13 cellular contexts compared by ENCODE assay signal in the genomic region with DNA sequence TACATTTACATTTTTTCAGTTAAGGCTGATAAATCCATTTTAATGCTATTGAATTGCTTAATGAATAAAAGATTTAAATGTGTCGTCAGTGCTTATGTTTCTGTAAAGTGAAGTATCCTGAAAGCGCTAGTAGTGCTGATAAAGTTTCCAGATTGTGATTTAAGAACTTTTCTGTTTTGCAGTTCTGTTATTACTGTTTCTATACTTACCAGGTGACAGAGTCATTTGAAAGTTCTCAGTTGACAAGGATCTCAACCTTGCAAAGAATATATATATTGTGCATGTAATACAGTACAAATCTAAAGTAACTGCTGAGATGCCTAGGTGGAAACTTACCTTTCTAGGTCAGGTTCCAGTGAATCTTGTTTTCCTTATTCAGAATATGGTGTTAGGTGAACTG.
DNase-seq lines count a peak whose midpoint lies in the region; ATAC-seq, FAIRE-seq and TF ChIP-seq lines count a peak whose summit lies in the region.
"Had no signal": no experiment of that assay in that cellular context is flagged by ENCODE, and none has a peak within 500 bp of the region (broad histone marks: within the 10 kb centered on the region; RNA-seq: fewer than 3 reads in every experiment).

No MANE protein-coding gene starts in this region.

- H3K9me3 ChIP-seq in GM12878 (replicated peaks; ENCODE audit: control insufficient read depth, insufficient read depth, low read length): no peaks in the 10 kb centered on the region; the same call in 1 of the 3 replicates

- H3K27me3 ChIP-seq in GM12878 (replicated peaks in 1 of 2; ENCODE audit: control insufficient read depth in 2 of 2, insufficient read depth in 2 of 2, low read length in 1 of 2): no peaks in the 10 kb centered on the region

- H3K9ac ChIP-seq in GM12878 (ENCODE audit: control insufficient read depth, insufficient read depth, low read length): no peak overlapping the region

- SMC1A ChIA-PET in GM12878 (lab: Charles Lee; ENCODE audit: uncharacterized antibody, unreplicated experiment): interaction anchor here (1.0 to 2.4 kb wide), 2 partner anchors 41 to 46 kb away, joined by 4 to 6 read pairs; no protein-coding TSS in a partner anchor

- no TSS peak for BruUV-seq in GM12878 (replicated peaks; lab: Mats Ljungman, UMichigan)

- peaks cover 53% of the 10 kb centered on the region for H3K4me1 ChIP-seq in GM12878 (ENCODE audit: control insufficient read depth, insufficient read depth, low read length)

- no peak for DNase-seq in GM12878 (ENCODE audit: low read depth, low spot score)
- no peak for DNase-seq in DMS79 (lab: John Stamatoyannopoulos, UW)
- no peak for DNase-seq in GM13977 (ENCODE audit: low spot score)
- DNase-seq in stimulated activated CD4-positive, alpha-beta T cell treated with anti-CD3 and anti-CD28 coated beads, Interleukin-12 subunit alpha, Interleukin-12 subunit beta, amount 100 ng/mL, for 4 hours: no peak
- DNase-seq: activated naive CD4-positive, alpha-beta T cell; caudate nucleus; retina; T-helper 1 cell had no signal

- TF ChIP-seq CTCF in GM12878 (IDR thresholded peaks at IDR 0.05 in 2 of 3, conservative IDR thresholded peaks at IDR 0.05 in 1 of 3; ENCODE audit: control insufficient read depth in 2 of 3, extremely low read depth in 1 of 3, insufficient read depth in 1 of 3, low read depth in 3 of 3, low read length in 3 of 3) (no peak), GM13977 (IDR thresholded peaks at IDR 0.05; ENCODE audit: extremely low read depth, insufficient read depth, missing control alignments) (no peak)

- intact Hi-C loops in GM12878 (cut with micrococcal nuclease; ENCODE audit: unreplicated experiment): loop anchor here (10.0 kb wide), 1 partner anchor 284 kb away; no protein-coding TSS in a partner anchor

- RAD21 ChIA-PET in GM12878 (lab: Charles Lee; ENCODE audit: unreplicated experiment): interaction anchor here (0.9 to 1.2 kb wide), 2 partner anchors 9 to 132 kb away, joined by 3 read pairs; no protein-coding TSS in a partner anchor

- H3K4me2 ChIP-seq in GM12878 (ENCODE audit: control insufficient read depth, insufficient read depth): peak overlapping the region; percentile 54; the same call in 1 of the 2 replicates

- POLR2A ChIA-PET in GM12878 (lab: Charles Lee): no interaction called here

- peak in 1 of 2 experiments; percentile 9; a peak in 1 of 4 replicates for TF ChIP-seq EP300 in GM12878 (IDR thresholded peaks at IDR 0.05; ENCODE audit: borderline replicate concordance in 1 of 2, control insufficient read depth in 1 of 2, low read depth in 2 of 2, low read length in 2 of 2)

- H2AFZ ChIP-seq in GM12878 (ENCODE audit: control insufficient read depth, low read depth, low read length): no peak overlapping the region

- H3K27ac ChIP-seq in GM12878 (ENCODE audit: control insufficient read depth, insufficient read depth): peak overlapping the region; percentile 20; the same call in 1 of the 2 replicates

- WGBS in GM12878 (ENCODE audit: insufficient coverage, insufficient replicate concordance, low lambda C conversion rate, missing lambda C conversion rate): 1% methylated on average over 2 of the region's 2 CpGs

- H3K79me2 ChIP-seq in GM12878 (ENCODE audit: control insufficient read depth, insufficient read depth, low read length): peaks cover 90% of the 10 kb centered on the region

- peak; percentile 56 for FAIRE-seq in GM12878 (lab: Jason Lieb, UNC)

- ATAC-seq in GM18511 (IDR thresholded peaks at IDR 0.05; ENCODE audit: unreplicated experiment): peak; percentile 54
- peak; percentile 46 for ATAC-seq in GM21717 (IDR thresholded peaks at IDR 0.05; ENCODE audit: unreplicated experiment)
- peak; percentile 60 for ATAC-seq in HG03095 (IDR thresholded peaks at IDR 0.05; ENCODE audit: unreplicated experiment)
- peak; percentile 40 for ATAC-seq in GM12878
- ATAC-seq in GM19035 (IDR thresholded peaks at IDR 0.05; ENCODE audit: unreplicated experiment): no peak
- ATAC-seq: PC-3 had no signal

- in situ Hi-C loops in GM12878 (cut with MboI): no loop called here
- in situ Hi-C loops in GM13977 (cut with MboI; ENCODE audit: low pct_unique_long_range_greater_than_20kb, low sequenced_read_pairs, unreplicated experiment): no loop called here

- peaks cover 5% of the 10 kb centered on the region for H4K20me1 ChIP-seq in GM12878 (ENCODE audit: control insufficient read depth, insufficient read depth)

- CTCF ChIA-PET in GM12878 (lab: Yijun Ruan, JAX): interaction anchor here (0.8 to 2.2 kb wide), 2 partner anchors 14 to 27 kb away, joined by 3 to 6 read pairs; no protein-coding TSS in a partner anchor

- TF ChIP-seq POLR2A in GM12878 (IDR thresholded peaks at IDR 0.05; ENCODE audit: low read depth, low read length): no peak

- peaks cover 0 to 3% of the 10 kb centered on the region in 2 experiments; a peak in 1 of 4 replicates for H3K36me3 ChIP-seq in GM12878 (ENCODE audit: control insufficient read depth in 2 of 2, insufficient read depth in 2 of 2, low read length in 1 of 2)

- no peak overlapping the region for H3K4me3 ChIP-seq in GM12878

- TF ChIP-seq RAD21 in GM12878 (IDR thresholded peaks at IDR 0.05; ENCODE audit: insufficient read depth, low read depth, low read length): no peak

TF ChIP-seq in GM12878, 131 proteins besides CTCF, POLR2A, EP300 and RAD21:
- TF ChIP-seq, protein P1, sequence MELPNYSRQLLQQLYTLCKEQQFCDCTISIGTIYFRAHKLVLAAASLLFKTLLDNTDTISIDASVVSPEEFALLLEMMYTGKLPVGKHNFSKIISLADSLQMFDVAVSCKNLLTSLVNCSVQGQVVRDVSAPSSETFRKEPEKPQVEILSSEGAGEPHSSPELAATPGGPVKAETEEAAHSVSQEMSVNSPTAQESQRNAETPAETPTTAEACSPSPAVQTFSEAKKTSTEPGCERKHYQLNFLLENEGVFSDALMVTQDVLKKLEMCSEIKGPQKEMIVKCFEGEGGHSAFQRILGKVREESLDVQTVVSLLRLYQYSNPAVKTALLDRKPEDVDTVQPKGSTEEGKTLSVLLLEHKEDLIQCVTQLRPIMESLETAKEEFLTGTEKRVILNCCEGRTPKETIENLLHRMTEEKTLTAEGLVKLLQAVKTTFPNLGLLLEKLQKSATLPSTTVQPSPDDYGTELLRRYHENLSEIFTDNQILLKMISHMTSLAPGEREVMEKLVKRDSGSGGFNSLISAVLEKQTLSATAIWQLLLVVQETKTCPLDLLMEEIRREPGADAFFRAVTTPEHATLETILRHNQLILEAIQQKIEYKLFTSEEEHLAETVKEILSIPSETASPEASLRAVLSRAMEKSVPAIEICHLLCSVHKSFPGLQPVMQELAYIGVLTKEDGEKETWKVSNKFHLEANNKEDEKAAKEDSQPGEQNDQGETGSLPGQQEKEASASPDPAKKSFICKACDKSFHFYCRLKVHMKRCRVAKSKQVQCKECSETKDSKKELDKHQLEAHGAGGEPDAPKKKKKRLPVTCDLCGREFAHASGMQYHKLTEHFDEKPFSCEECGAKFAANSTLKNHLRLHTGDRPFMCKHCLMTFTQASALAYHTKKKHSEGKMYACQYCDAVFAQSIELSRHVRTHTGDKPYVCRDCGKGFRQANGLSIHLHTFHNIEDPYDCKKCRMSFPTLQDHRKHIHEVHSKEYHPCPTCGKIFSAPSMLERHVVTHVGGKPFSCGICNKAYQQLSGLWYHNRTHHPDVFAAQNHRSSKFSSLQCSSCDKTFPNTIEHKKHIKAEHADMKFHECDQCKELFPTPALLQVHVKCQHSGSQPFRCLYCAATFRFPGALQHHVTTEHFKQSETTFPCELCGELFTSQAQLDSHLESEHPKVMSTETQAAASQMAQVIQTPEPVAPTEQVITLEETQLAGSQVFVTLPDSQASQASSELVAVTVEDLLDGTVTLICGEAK (IDR thresholded peaks at IDR 0.05; ENCODE audit: borderline replicate concordance): peak; percentile 95
- TF ChIP-seq POLR2AphosphoS2 (IDR thresholded peaks at IDR 0.05; ENCODE audit: low read depth, low read length) (no peak), SMC3 (IDR thresholded peaks at IDR 0.05; ENCODE audit: borderline replicate concordance, low read length) (no peak), JUNB (IDR thresholded peaks at IDR 0.05) (peak; percentile 68)
- TF ChIP-seq, protein P2, sequence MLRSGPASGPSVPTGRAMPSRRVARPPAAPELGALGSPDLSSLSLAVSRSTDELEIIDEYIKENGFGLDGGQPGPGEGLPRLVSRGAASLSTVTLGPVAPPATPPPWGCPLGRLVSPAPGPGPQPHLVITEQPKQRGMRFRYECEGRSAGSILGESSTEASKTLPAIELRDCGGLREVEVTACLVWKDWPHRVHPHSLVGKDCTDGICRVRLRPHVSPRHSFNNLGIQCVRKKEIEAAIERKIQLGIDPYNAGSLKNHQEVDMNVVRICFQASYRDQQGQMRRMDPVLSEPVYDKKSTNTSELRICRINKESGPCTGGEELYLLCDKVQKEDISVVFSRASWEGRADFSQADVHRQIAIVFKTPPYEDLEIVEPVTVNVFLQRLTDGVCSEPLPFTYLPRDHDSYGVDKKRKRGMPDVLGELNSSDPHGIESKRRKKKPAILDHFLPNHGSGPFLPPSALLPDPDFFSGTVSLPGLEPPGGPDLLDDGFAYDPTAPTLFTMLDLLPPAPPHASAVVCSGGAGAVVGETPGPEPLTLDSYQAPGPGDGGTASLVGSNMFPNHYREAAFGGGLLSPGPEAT (IDR thresholded peaks at IDR 0.05; ENCODE audit: low read depth): no peak
- TF ChIP-seq, protein P3, sequence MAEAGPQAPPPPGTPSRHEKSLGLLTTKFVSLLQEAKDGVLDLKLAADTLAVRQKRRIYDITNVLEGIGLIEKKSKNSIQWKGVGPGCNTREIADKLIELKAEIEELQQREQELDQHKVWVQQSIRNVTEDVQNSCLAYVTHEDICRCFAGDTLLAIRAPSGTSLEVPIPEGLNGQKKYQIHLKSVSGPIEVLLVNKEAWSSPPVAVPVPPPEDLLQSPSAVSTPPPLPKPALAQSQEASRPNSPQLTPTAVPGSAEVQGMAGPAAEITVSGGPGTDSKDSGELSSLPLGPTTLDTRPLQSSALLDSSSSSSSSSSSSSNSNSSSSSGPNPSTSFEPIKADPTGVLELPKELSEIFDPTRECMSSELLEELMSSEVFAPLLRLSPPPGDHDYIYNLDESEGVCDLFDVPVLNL (IDR thresholded peaks at IDR 0.05; ENCODE audit: low read depth, low read length): no peak
